8 cellular contexts compared by ENCODE assay signal in genomic region chr14:90383731-90384542, GRCh38. TPM values are rescaled to one million over a fixed set of nuclear protein-coding genes. Genes with fewer than 3 reads are reported as not detected.
DNase-seq lines count a peak whose midpoint lies in the region; ATAC-seq and TF ChIP-seq lines count a peak whose summit lies in the region.

No MANE protein-coding gene starts in this region.

- DNase-seq in Calu3 (peak; percentile 40), NCI-H1417 treated with DMSO at 0.1 percent for 48 hours (lab: John Stamatoyannopoulos, UW) (peak; percentile 32), coronary artery (ENCODE audit: low spot score) (peak; percentile 86), right lobe of liver (peak; percentile 65 to 72 (median 70)), HPDE6-E6E7 (ENCODE audit: extremely low spot score) (no peak)
- DNase-seq in stimulated activated CD4-positive, alpha-beta T cell treated with anti-CD3 and anti-CD28 coated beads, TNF-alpha, amount 100 ng/mL, for 48 hours (ENCODE audit: low read depth in 3 of 3): peak in 2 of 3 donors; percentile 29 to 38

- H3K36me3 ChIP-seq in right lobe of liver: no peaks in the 10 kb centered on the region

- H3K27ac Mint-ChIP-seq in Calu3 (ENCODE audit: unreplicated experiment): no peak overlapping the region

- BruUV-seq in Calu3 (replicated peaks; lab: Mats Ljungman, UMichigan): TSS peak; percentile 92

- TF ChIP-seq CTCF in Calu3 (IDR thresholded peaks at IDR 0.05; ENCODE audit: unreplicated experiment) (no peak), coronary artery (IDR thresholded peaks at IDR 0.05) (no peak), right lobe of liver (IDR thresholded peaks at IDR 0.05) (no peak)

- H3K27me3 Mint-ChIP-seq in Calu3 (ENCODE audit: unreplicated experiment): no peaks in the 10 kb centered on the region

- H3K4me3 Mint-ChIP-seq in Calu3 (ENCODE audit: low read depth, unreplicated experiment): no peak overlapping the region

- CTCF ChIA-PET in Calu3 (lab: Charles Lee): no interaction called here

- H3K4me3 ChIP-seq in coronary artery (peak overlapping the region; percentile 78), right lobe of liver (peak overlapping the region; percentile 43 to 64 (median 63))

- H3K27ac ChIP-seq in coronary artery (peak overlapping the region; percentile 99), right lobe of liver (peak overlapping the region; percentile 95 to 100 (median 99))

- H3K36me3 Mint-ChIP-seq in Calu3 (ENCODE audit: insufficient read depth, unreplicated experiment): no peaks in the 10 kb centered on the region

- peak; percentile 21 for ATAC-seq in GM21825 (IDR thresholded peaks at IDR 0.05; ENCODE audit: unreplicated experiment)
- peak; percentile 11 to 18 for ATAC-seq in activated CD4-positive, CD25-positive, alpha-beta regulatory T cell treated with anti-CD3 and anti-CD28 coated beads, Interleukin-2, amount 50 U/mL, for 24 hours
- ATAC-seq in right lobe of liver: peak; percentile 28 to 42 (median 36)

- H3K27me3 ChIP-seq in right lobe of liver: no peaks in the 10 kb centered on the region

- intact Hi-C loops in Calu3 (cut with micrococcal nuclease; ENCODE audit: unreplicated experiment): loop anchor here (5.0 kb wide), 1 partner anchor 52 kb away; the partner anchor contains the start of gene NRDE2
- intact Hi-C loops in right lobe of liver (cut with DNase I): no loop called here

- TF ChIP-seq POLR2A in right lobe of liver (IDR thresholded peaks at IDR 0.05): no peak

- no peaks in the 10 kb centered on the region for H3K4me1 Mint-ChIP-seq in Calu3 (ENCODE audit: low read depth, unreplicated experiment)

- H3K4me1 ChIP-seq in right lobe of liver: peaks cover 0 to 19% (median 10%) of the 10 kb centered on the region in 4 donors

- no peaks in the 10 kb centered on the region for H3K9me3 Mint-ChIP-seq in Calu3 (ENCODE audit: low read depth, unreplicated experiment)

- under 1% methylated on average over 28 of the region's 37 CpGs for WGBS in right lobe of liver (ENCODE audit: insufficient coverage, low coverage, low lambda C conversion rate, missing lambda C conversion rate)

- H3K9me3 ChIP-seq in right lobe of liver: no peaks in the 10 kb centered on the region

RNA-seq across cellular contexts. Expression of gene CALM1, which starts 12.9 kb away (rescaled TPM):
- total RNA-seq in Calu3 (2022) (236 and 242 TPM in 2 replicates), right lobe of liver (100 to 1,000 TPM; 143 to 207 (median 161) TPM)

RNA-seq across cellular contexts. Expression of gene NRDE2, which starts 52.2 kb away (rescaled TPM):
- total RNA-seq in Calu3 (2022): 18.3 and 19.2 TPM in 2 replicates
- 10 to 100 TPM in 5 of 6 experiments, 1 to 10 TPM in 1; 7.9 to 16.3 (median 13.8) TPM for total RNA-seq in right lobe of liver
